ENCODE assay signal across 15 cellular contexts in genomic region chr14:89093083-89093482, GRCh38.
"Had no signal": no experiment of that assay in that cellular context is flagged by ENCODE, and none has a peak within 500 bp of the region (broad histone marks: within the 10 kb centered on the region; RNA-seq: fewer than 3 reads in every experiment).

No MANE protein-coding gene starts in this region.

- H3K9ac ChIP-seq: SK-N-SH had no signal

- H3K4me2 ChIP-seq: SK-N-SH had no signal

- H3K36me3 ChIP-seq: tibial artery, WERI-Rb-1 had no signal

- ATAC-seq: esophagus mucosa; left ventricle myocardium superior; naive thymus-derived CD8-positive, alpha-beta T cell had no signal

- H3K27ac ChIP-seq: tibial artery, WERI-Rb-1 had no signal

- H3K27me3 ChIP-seq: tibial artery had no signal

- H3K9me2 ChIP-seq: SK-N-SH had no signal

- H3K9me3 ChIP-seq: SK-N-SH, tibial artery had no signal

- DNase-seq: activated gamma-delta T cell treated with Interleukin-2 at 50 U/mL for 16 hours; activated T-cell treated with anti-CD3 and anti-CD28 coated beads, Interleukin-2, amount 50 U/mL, for 1 hour; effector CD8-positive, alpha-beta T cell; foreskin melanocyte; immature natural killer cell; left ventricle myocardium superior; mammary epithelial cell; naive thymus-derived CD8-positive, alpha-beta T cell; retina; SK-N-SH; stimulated activated CD4-positive, alpha-beta T cell treated with anti-CD3 and anti-CD28 coated beads, Interleukin-4, amount 100 ng/mL, for 24 hours; stimulated activated naive CD4-positive, alpha-beta T cell treated with Interleukin-2 at 50 U/mL for 16 hours; tibial artery; WERI-Rb-1 had no signal

- H3K4me3 ChIP-seq: tibial artery had no signal
